ENCODE assay signal across 32 cellular contexts in genomic region chr3:75650191-75650590, GRCh38. TPM values are rescaled to one million over a fixed set of nuclear protein-coding genes. Genes with fewer than 3 reads are reported as not detected.
"Had no signal": no experiment of that assay in that cellular context is flagged by ENCODE, and none has a peak within 500 bp of the region (broad histone marks: within the 10 kb centered on the region; RNA-seq: fewer than 3 reads in every experiment).

No MANE protein-coding gene starts in this region.

- DNase-seq: naive B cell; natural killer cell; occipital lobe; ovary; posterior cingulate gyrus; psoas muscle; right cardiac atrium; spleen; stimulated activated CD4-positive, alpha-beta T cell treated with anti-CD3 and anti-CD28 coated beads, Interleukin-12 subunit alpha, Interleukin-12 subunit beta, amount 100 ng/mL, for 4 hours; stimulated activated CD4-positive, alpha-beta T cell treated with anti-CD3 and anti-CD28 coated beads, Interleukin-1b, Interleukin-23, amount 100 ng/mL, for 48 hours; stimulated activated CD4-positive, alpha-beta T cell treated with anti-CD3 and anti-CD28 coated beads, Interleukin-2, amount 100 ng/mL, for 48 hours; stimulated activated CD4-positive, alpha-beta T cell treated with anti-CD3 and anti-CD28 coated beads, Interleukin-4, amount 100 ng/mL, for 24 hours; stimulated activated naive B cell treated with anti-CD40 and anti-IgM and Interleukin-4, amounts not matched to agents 10 μg/mL and 1 μg/mL and 100 μg/mL, for 72 hours; stimulated activated naive CD4-positive, alpha-beta T cell treated with Interleukin-2 at 50 U/mL for 16 hours; stomach; thyroid gland; transverse colon; upper lobe of right lung had no signal

- H3K27ac ChIP-seq: neural progenitor cell, ovary, parathyroid adenoma, psoas muscle, skin epidermis, spleen, stomach, thoracic aorta, thyroid gland, transverse colon, upper lobe of right lung, vagina had no signal

- H3K79me2 ChIP-seq: parathyroid adenoma had no signal

- ATAC-seq: natural killer cell; psoas muscle; right cardiac atrium; sciatic nerve; stimulated activated effector memory CD8-positive, alpha-beta T cell treated with anti-CD3 and anti-CD28 coated beads, Interleukin-12 subunit alpha, Interleukin-12 subunit beta, amount 100 ng/mL, for 72 hours; stimulated activated naive B cell treated with anti-CD40 and anti-IgM and Interleukin-4, amounts not matched to agents 10 μg/mL and 1 μg/mL and 100 μg/mL, for 72 hours; upper lobe of right lung had no signal

- H3K36me3 ChIP-seq: neural progenitor cell, ovary, spleen, stomach, thoracic aorta, thyroid gland, transverse colon, upper lobe of right lung, vagina had no signal

- H3K4me2 ChIP-seq: neural progenitor cell, smooth muscle cell had no signal

- H2AFZ ChIP-seq: neural progenitor cell, parathyroid adenoma had no signal

- H3K4me3 ChIP-seq: neural progenitor cell, ovary, psoas muscle, skin epidermis, smooth muscle cell, spleen, stomach, thoracic aorta, thyroid gland, transverse colon, upper lobe of right lung, vagina had no signal

- H3K27me3 ChIP-seq: ovary, thyroid gland, upper lobe of right lung, vagina had no signal

- H3K4me1 ChIP-seq: neural progenitor cell, parathyroid adenoma, psoas muscle, spleen, thyroid gland, transverse colon, upper lobe of right lung, vagina had no signal

- H3K9me3 ChIP-seq: ovary, psoas muscle, spleen, thoracic aorta, thyroid gland, transverse colon, upper lobe of right lung, vagina had no signal

- H3K9ac ChIP-seq: neural progenitor cell, parathyroid adenoma had no signal

RNA-seq across cellular contexts. Expression of gene FRG2C, which starts 13.9 kb away (rescaled TPM):
- total RNA-seq: natural killer cell, occipital lobe, ovary, progenitor cell of endocrine pancreas, psoas muscle, renal cortical epithelial cell, right cardiac atrium, sciatic nerve, smooth muscle cell, spleen, stomach, subcutaneous adipose tissue, temporal lobe, thoracic aorta, thyroid gland, transverse colon, upper lobe of right lung, urinary bladder, vagina had no signal
- polyA plus RNA-seq: neural cell, ovary, psoas muscle, right cardiac atrium, smooth muscle cell, spleen, stomach, urinary bladder had no signal
